In genomic region chr3:71129611-71130515, GRCh38 we compare ENCODE assay signal across 8 cellular contexts.
DNase-seq lines count a peak whose midpoint lies in the region; ATAC-seq and TF ChIP-seq lines count a peak whose summit lies in the region.

No MANE protein-coding gene starts in this region.

- H3K4me1 ChIP-seq in osteoblast (ENCODE audit: insufficient read depth, low read length) = peaks cover 30% of the 10 kb centered on the region

- H3K9me3 Mint-ChIP-seq in CD14-positive monocyte = no peaks in the 10 kb centered on the region
- H3K9me3 Mint-ChIP-seq in activated CD8-positive, alpha-beta T cell treated with anti-CD3 and anti-CD28 coated beads, Interleukin-2, amount 10 ng/mL, durations not matched to agents 7 days and 5 days (ENCODE audit: insufficient read depth) = no peaks in the 10 kb centered on the region

- H4K20me1 ChIP-seq in osteoblast (ENCODE audit: insufficient read depth, low read length) = no peaks in the 10 kb centered on the region

- TF ChIP-seq CTCF in CD14-positive monocyte (IDR thresholded peaks at IDR 0.05) (no peak), fibroblast of villous mesenchyme (IDR thresholded peaks at IDR 0.05; ENCODE audit: insufficient read depth, low read depth, low read length) (no peak), osteoblast (IDR thresholded peaks at IDR 0.05; ENCODE audit: extremely low read depth, low read depth, low read length) (no peak)

- H3K36me3 ChIP-seq in osteoblast (ENCODE audit: insufficient read depth, low read length) = no peaks in the 10 kb centered on the region

- H3K4me3 Mint-ChIP-seq in CD14-positive monocyte = peak overlapping the region; percentile 76 to 88
- peak overlapping the region; percentile 98 for H3K4me3 Mint-ChIP-seq in activated CD8-positive, alpha-beta T cell treated with anti-CD3 and anti-CD28 coated beads, Interleukin-2, amount 10 ng/mL, durations not matched to agents 7 days and 5 days

- ATAC-seq in activated CD8-positive, alpha-beta T cell treated with anti-CD3 and anti-CD28 coated beads, Interleukin-2, amount 10 ng/mL, durations not matched to agents 7 days and 5 days = peak; percentile 18
- ATAC-seq in GM21423 (IDR thresholded peaks at IDR 0.05; ENCODE audit: unreplicated experiment) = no peak

- no peaks in the 10 kb centered on the region for H3K27me3 ChIP-seq in osteoblast (ENCODE audit: insufficient read depth, low read length)

- H3K9me3 ChIP-seq in osteoblast (ENCODE audit: low read depth, low read length) = no peaks in the 10 kb centered on the region

- peak overlapping the region in 6 of 7 donors; percentile 5 to 77 (median 53) for H3K27ac Mint-ChIP-seq in CD14-positive monocyte
- H3K27ac Mint-ChIP-seq in activated CD8-positive, alpha-beta T cell treated with anti-CD3 and anti-CD28 coated beads, Interleukin-2, amount 10 ng/mL, durations not matched to agents 7 days and 5 days = peak overlapping the region; percentile 94

- POLR2A ChIA-PET in activated CD8-positive, alpha-beta T cell treated with anti-CD3 and anti-CD28 coated beads, Interleukin-2, amount 10 ng/mL, durations not matched to agents 7 days and 5 days (lab: Charles Lee) = interaction anchor here (0.6 to 4.8 kb wide), 22 partner anchors 12 to 455 kb away, joined by 3 to 47 read pairs (median 4); no protein-coding TSS in a partner anchor

- peaks cover 39% of the 10 kb centered on the region for H3K4me1 Mint-ChIP-seq in CD14-positive monocyte
- H3K4me1 Mint-ChIP-seq in activated CD8-positive, alpha-beta T cell treated with anti-CD3 and anti-CD28 coated beads, Interleukin-2, amount 10 ng/mL, durations not matched to agents 7 days and 5 days (ENCODE audit: low read depth) = peaks cover 74% of the 10 kb centered on the region

- peak overlapping the region; percentile 98 for H3K4me2 ChIP-seq in osteoblast (ENCODE audit: insufficient read depth, low read length)

- CTCF ChIA-PET in activated CD8-positive, alpha-beta T cell treated with anti-CD3 and anti-CD28 coated beads, Interleukin-2, amount 10 ng/mL, durations not matched to agents 7 days and 5 days (lab: Charles Lee) = interaction anchor here (0.7 to 3.4 kb wide), 4 partner anchors 11 to 383 kb away, joined by 3 to 18 read pairs (median 7); no protein-coding TSS in a partner anchor

- H3K27ac ChIP-seq in osteoblast (ENCODE audit: low read depth, low read length) = peak overlapping the region; percentile 99

- DNase-seq in CD14-positive monocyte (ENCODE audit: low spot score) (no peak), HS-5 (ENCODE audit: low read depth) (peak; percentile 33), fibroblast of villous mesenchyme (ENCODE audit: low read depth) (peak; percentile 58), osteoblast (ENCODE audit: insufficient read length, low spot score, missing footprints) (peak; percentile 69), DMS114 treated with DMSO at 0.1 percent for 48 hours (lab: John Stamatoyannopoulos, UW; ENCODE audit: unreplicated experiment) (no peak)
- DNase-seq in activated CD8-positive, alpha-beta T cell treated with anti-CD3 and anti-CD28 coated beads, Interleukin-2, amount 10 ng/mL, durations not matched to agents 7 days and 5 days = peak; percentile 45
- DNase-seq in activated CD4-positive, alpha-beta T cell treated with anti-CD3 and anti-CD28 coated beads, Interleukin-2, amount 50 U/mL, for 4 hours = no peak

- H3K36me3 Mint-ChIP-seq in CD14-positive monocyte = peaks cover 7 to 9% of the 10 kb centered on the region in 2 donors
- peaks cover 23% of the 10 kb centered on the region for H3K36me3 Mint-ChIP-seq in activated CD8-positive, alpha-beta T cell treated with anti-CD3 and anti-CD28 coated beads, Interleukin-2, amount 10 ng/mL, durations not matched to agents 7 days and 5 days (ENCODE audit: low read depth)

- no peaks in the 10 kb centered on the region for H3K27me3 Mint-ChIP-seq in CD14-positive monocyte (ENCODE audit: low read depth in 3 of 3)
- no peaks in the 10 kb centered on the region for H3K27me3 Mint-ChIP-seq in activated CD8-positive, alpha-beta T cell treated with anti-CD3 and anti-CD28 coated beads, Interleukin-2, amount 10 ng/mL, durations not matched to agents 7 days and 5 days (ENCODE audit: low read depth)

- peak overlapping the region; percentile 27 for H2AFZ ChIP-seq in osteoblast (ENCODE audit: low read length)

- H3K79me2 ChIP-seq in osteoblast (ENCODE audit: insufficient read depth, low read length) = peaks cover 67% of the 10 kb centered on the region

- H3K4me3 ChIP-seq in fibroblast of villous mesenchyme (ENCODE audit: low read depth, low read length) (peak overlapping the region; percentile 70), osteoblast (ENCODE audit: insufficient read depth, low read length) (peak overlapping the region; percentile 78)

- intact Hi-C loops in CD14-positive monocyte (cut with micrococcal nuclease) = no loop called here

Comparison
In these comparisons a context has a peak if more than half of its experiments do, and no peak if none do; other contexts are left out.
1. DNase-seq: peak in HS-5 (single experiment), activated CD8-positive, alpha-beta T cell treated with anti-CD3 and anti-CD28 coated beads, Interleukin-2, amount 10 ng/mL, durations not matched to agents 7 days and 5 days (single experiment), fibroblast of villous mesenchyme (single experiment) and osteoblast (single experiment); none in CD14-positive monocyte (single experiment), DMS114 treated with DMSO at 0.1 percent for 48 hours (single experiment) and activated CD4-positive, alpha-beta T cell treated with anti-CD3 and anti-CD28 coated beads, Interleukin-2, amount 50 U/mL, for 4 hours (0 of 2).